In genomic region chr10:66228887-66229286, GRCh38 we compare ENCODE assay signal across 24 cellular contexts.
A peak's percentile ranks its signal among the peaks of the same experiment; 100 is the strongest.
DNase-seq lines count a peak whose midpoint lies in the region; ATAC-seq, FAIRE-seq and TF ChIP-seq lines count a peak whose summit lies in the region.
"Had no signal": no experiment of that assay in that cellular context is flagged by ENCODE, and none has a peak within 500 bp of the region (broad histone marks: within the 10 kb centered on the region; RNA-seq: fewer than 3 reads in every experiment).

No MANE protein-coding gene starts in this region.

- no peak overlapping the region for H3K4me3 ChIP-seq in HepG2 (replicated peaks in 1 of 3; ENCODE audit: insufficient read depth in 1 of 3, low read depth in 2 of 3, low read length in 3 of 3)
- no peak overlapping the region for H3K4me3 ChIP-seq in right lobe of liver
- no peak overlapping the region for H3K4me3 ChIP-seq in K562
- H3K4me3 ChIP-seq in right atrium auricular region = no peak overlapping the region
- H3K4me3 ChIP-seq: BLaER1, GM12878 had no signal

- TF ChIP-seq EP300 in HepG2 (IDR thresholded peaks at IDR 0.05; ENCODE audit: low read depth in 2 of 2, low read length in 2 of 2) (no peak), HepG2 (CRISPR knock-in tag; IDR thresholded peaks at IDR 0.05; ENCODE audit: borderline replicate concordance) (no peak), K562 (IDR thresholded peaks at IDR 0.05; ENCODE audit: low read length) (no peak)

- CTCF ChIA-PET in HepG2 (lab: Yijun Ruan, JAX; ENCODE audit: low intra/inter-chr PET ratio, low total read pairs) = no interaction called here
- CTCF ChIA-PET in K562 (lab: Yijun Ruan, JAX; ENCODE audit: low intra/inter-chr PET ratio) = no interaction called here

- H3K4me1 ChIP-seq in HepG2 (ENCODE audit: insufficient read depth, low read length) = no peaks in the 10 kb centered on the region
- no peaks in the 10 kb centered on the region for H3K4me1 ChIP-seq in right lobe of liver
- no peaks in the 10 kb centered on the region for H3K4me1 ChIP-seq in K562 (replicated peaks in 1 of 2; ENCODE audit: control insufficient read depth in 2 of 2, insufficient read depth in 2 of 2, low read length in 2 of 2)
- no peaks in the 10 kb centered on the region for H3K4me1 ChIP-seq in right atrium auricular region
- H3K4me1 ChIP-seq: BE2C, BLaER1 had no signal

- H3K36me3 ChIP-seq in HepG2 (replicated peaks in 1 of 2; ENCODE audit: control insufficient read depth in 1 of 2, insufficient read depth in 2 of 2, low read length in 2 of 2) (no peaks in the 10 kb centered on the region), right lobe of liver (no peaks in the 10 kb centered on the region), K562 (ENCODE audit: control insufficient read depth, insufficient read depth, low read length) (no peaks in the 10 kb centered on the region), right atrium auricular region (no peaks in the 10 kb centered on the region)
- H3K36me3 ChIP-seq: BE2C, BLaER1 had no signal

- H3K79me2 ChIP-seq in HepG2 (ENCODE audit: insufficient read depth, low read length) (no peaks in the 10 kb centered on the region), K562 (ENCODE audit: control insufficient read depth, insufficient read depth, low read length) (no peaks in the 10 kb centered on the region)

- POLR2A ChIA-PET in HepG2 (lab: Yijun Ruan, JAX) = no interaction called here
- POLR2A ChIA-PET in K562 (lab: Yijun Ruan, JAX) = no interaction called here

- TF ChIP-seq RAD21 in HepG2 (CRISPR knock-in tag; IDR thresholded peaks at IDR 0.05) (no peak), K562 (CRISPR knock-in tag; conservative IDR thresholded peaks at IDR 0.05 in 1 of 2, IDR thresholded peaks at IDR 0.05 in 1 of 2) (no peak)

- no peaks in the 10 kb centered on the region for H3K9me1 ChIP-seq in K562 (ENCODE audit: control insufficient read depth, insufficient read depth, low read length)

- H4K20me1 ChIP-seq in HepG2 (ENCODE audit: insufficient read depth, low read length) = no peaks in the 10 kb centered on the region
- no peaks in the 10 kb centered on the region for H4K20me1 ChIP-seq in K562 (replicated peaks; ENCODE audit: control insufficient read depth, insufficient read depth, low read length)
- H4K20me1 ChIP-seq: BLaER1 had no signal

- no peak for TF ChIP-seq POLR2A in HepG2 (IDR thresholded peaks at IDR 0.05; ENCODE audit: insufficient read depth in 1 of 2, low read depth in 2 of 2, low read length in 2 of 2)
- TF ChIP-seq POLR2A in right lobe of liver (IDR thresholded peaks at IDR 0.05) = no peak
- no peak for TF ChIP-seq POLR2A in K562 (conservative IDR thresholded peaks at IDR 0.05)

- no peak overlapping the region for H3K4me2 ChIP-seq in HepG2 (ENCODE audit: low read depth, low read length)
- no peak overlapping the region for H3K4me2 ChIP-seq in K562 (ENCODE audit: insufficient read depth, low read length)
- H3K4me2 ChIP-seq: BLaER1 had no signal

- in situ Hi-C loops in HepG2 (cut with HindIII; ENCODE audit: extremely low pct_ligation_motif_present, low pct_unique_long_range_greater_than_20kb) = no loop called here
- in situ Hi-C loops in K562 (cut with MboI) = no loop called here

- intact Hi-C loops in HepG2 (cut with micrococcal nuclease; ENCODE audit: unreplicated experiment) = no loop called here
- intact Hi-C loops in right lobe of liver (cut with DNase I) = no loop called here
- intact Hi-C loops in K562 (cut with micrococcal nuclease) = no loop called here

- ATAC-seq in HepG2 = no peak
- no peak for ATAC-seq in right lobe of liver
- ATAC-seq in K562 = no peak
- no peak for ATAC-seq in HG03520 (IDR thresholded peaks at IDR 0.05; ENCODE audit: unreplicated experiment)
- ATAC-seq: GM12878 had no signal

- no peak overlapping the region for H2AFZ ChIP-seq in HepG2 (ENCODE audit: low read length)
- H2AFZ ChIP-seq in K562 (ENCODE audit: low read depth, low read length) = no peak overlapping the region

- H3K27me3 ChIP-seq in HepG2 (ENCODE audit: control insufficient read depth in 1 of 2, insufficient read depth in 2 of 2, low read length in 2 of 2) (no peaks in the 10 kb centered on the region), right lobe of liver (no peaks in the 10 kb centered on the region), K562 (ENCODE audit: control insufficient read depth in 2 of 2, insufficient read depth in 2 of 2, low read length in 2 of 2) (no peaks in the 10 kb centered on the region), right atrium auricular region (no peaks in the 10 kb centered on the region)
- H3K27me3 ChIP-seq: BE2C, BLaER1 had no signal

- DNase-seq in HepG2 (ENCODE audit: low spot score) (no peak), right lobe of liver (no peak), K562 (ENCODE audit: extremely low read depth in 1 of 4, low spot score in 3 of 4) (no peak), right atrium auricular region (ENCODE audit: low spot score) (no peak)
- DNase-seq: ACHN; BE2C; C1 segment of cervical spinal cord; CD4-positive, alpha-beta memory T cell; CD4-positive, CD25-positive, alpha-beta regulatory T cell; CD8-positive, alpha-beta memory T cell; COR-L47; DMS 273 treated with DMSO at 0.1 percent for 48 hours; DMS153; DMS53; DMS79; DND-41; EL; GDM1 had no signal

- FAIRE-seq in HepG2 (lab: Jason Lieb, UNC) (no peak), K562 (lab: Jason Lieb, UNC) (no peak)
- FAIRE-seq: GM12878, GM12892, GM18507 had no signal

- BruUV-seq in HepG2 (replicated peaks; lab: Mats Ljungman, UMichigan) (no TSS peak), K562 (replicated peaks; lab: Mats Ljungman, UMichigan) (no TSS peak)

- H3K27ac ChIP-seq in HepG2 (ENCODE audit: extremely low read length, insufficient read depth, low read length) (no peak overlapping the region), right lobe of liver (no peak overlapping the region), K562 (ENCODE audit: extremely low read depth, low read depth, low read length) (no peak overlapping the region), right atrium auricular region (no peak overlapping the region)
- H3K27ac ChIP-seq: 22Rv1, BLaER1 had no signal

- no peak for TF ChIP-seq CTCF in HepG2 (CRISPR knock-in tag; IDR thresholded peaks at IDR 0.05)
- TF ChIP-seq CTCF in right lobe of liver (IDR thresholded peaks at IDR 0.05) = no peak
- no peak for TF ChIP-seq CTCF in K562 (IDR thresholded peaks at IDR 0.05 in 2 of 3, conservative IDR thresholded peaks at IDR 0.05 in 1 of 3; ENCODE audit: insufficient read depth in 2 of 3, low read depth in 1 of 3, low read length in 3 of 3)
- no peak for TF ChIP-seq CTCF in right atrium auricular region (IDR thresholded peaks at IDR 0.05)

- peaks cover 52% of the 10 kb centered on the region for H3K9me3 ChIP-seq in HepG2 (ENCODE audit: low read length)
- peaks cover 0 to 8% (median 0%) of the 10 kb centered on the region in 4 donors for H3K9me3 ChIP-seq in right lobe of liver
- H3K9me3 ChIP-seq in K562 (replicated peaks; ENCODE audit: control insufficient read depth, insufficient read depth, low read depth, low read length) = no peaks in the 10 kb centered on the region; the same call in 1 of the 2 replicates
- H3K9me3 ChIP-seq in right atrium auricular region = peaks cover 4 to 19% of the 10 kb centered on the region in 2 donors
- H3K9me3 ChIP-seq: BE2C had no signal

- H3K9ac ChIP-seq in HepG2 (ENCODE audit: insufficient read depth, low read depth, low read length) = no peak overlapping the region
- no peak overlapping the region for H3K9ac ChIP-seq in K562 (ENCODE audit: insufficient read depth in 1 of 2, low read depth in 2 of 2, low read length in 2 of 2)
- H3K9ac ChIP-seq: BLaER1 had no signal

TF ChIP-seq in HepG2, 621 proteins besides CTCF, POLR2A, EP300 and RAD21:
- TF ChIP-seq FUBP1 (CRISPR knock-in tag; IDR thresholded peaks at IDR 0.05; ENCODE audit: borderline replicate concordance) (no peak), MAFK (conservative IDR thresholded peaks at IDR 0.05 in 1 of 2, IDR thresholded peaks at IDR 0.05 in 1 of 2; ENCODE audit: low read length in 2 of 2) (peak in 1 of 2 experiments; percentile 63; a peak in 3 of 4 replicates), MAFF (IDR thresholded peaks at IDR 0.05; ENCODE audit: low read depth, low read length) (peak; percentile 62)

TF ChIP-seq in K562, 482 proteins besides CTCF, POLR2A, EP300 and RAD21:
- TF ChIP-seq BDP1 (IDR thresholded peaks at IDR 0.05; ENCODE audit: insufficient read depth, insufficient read length) (no peak), MXD1 (CRISPR knock-in tag; IDR thresholded peaks at IDR 0.05; ENCODE audit: borderline replicate concordance, poor library complexity, severe bottlenecking) (no peak), HSF4 (CRISPR knock-in tag; IDR thresholded peaks at IDR 0.05; ENCODE audit: borderline replicate concordance) (no peak), ZNF316 (IDR thresholded peaks at IDR 0.05) (peak; percentile 62; the same call in 1 of the 2 replicates), KLF13 (tag; IDR thresholded peaks at IDR 0.05; ENCODE audit: borderline replicate concordance, low read depth) (no peak), FUS (optimal IDR thresholded peaks at IDR 0.05; ENCODE audit: low read depth, low read length) (no peak), MAFF (IDR thresholded peaks at IDR 0.05; ENCODE audit: low read length) (peak; percentile 29; the same call in 1 of the 2 replicates), MAFG (tag; conservative IDR thresholded peaks at IDR 0.05) (0 out of 2 replicates have a peak, but pooled peaks have one; percentile 10)

Comparison
In these comparisons a context has a peak if more than half of its experiments do, and no peak if none do; other contexts are left out.
1. Of the 241 proteins assayed by ChIP-seq in both HepG2 and K562: peak only in HepG2: none; only in K562: MAFG; in both: MAFF; in neither: 238; mixed calls (peak in some experiments, not most) for 1.